Comparison of ENCODE assay signal across 20 cellular contexts in the genomic region with DNA sequence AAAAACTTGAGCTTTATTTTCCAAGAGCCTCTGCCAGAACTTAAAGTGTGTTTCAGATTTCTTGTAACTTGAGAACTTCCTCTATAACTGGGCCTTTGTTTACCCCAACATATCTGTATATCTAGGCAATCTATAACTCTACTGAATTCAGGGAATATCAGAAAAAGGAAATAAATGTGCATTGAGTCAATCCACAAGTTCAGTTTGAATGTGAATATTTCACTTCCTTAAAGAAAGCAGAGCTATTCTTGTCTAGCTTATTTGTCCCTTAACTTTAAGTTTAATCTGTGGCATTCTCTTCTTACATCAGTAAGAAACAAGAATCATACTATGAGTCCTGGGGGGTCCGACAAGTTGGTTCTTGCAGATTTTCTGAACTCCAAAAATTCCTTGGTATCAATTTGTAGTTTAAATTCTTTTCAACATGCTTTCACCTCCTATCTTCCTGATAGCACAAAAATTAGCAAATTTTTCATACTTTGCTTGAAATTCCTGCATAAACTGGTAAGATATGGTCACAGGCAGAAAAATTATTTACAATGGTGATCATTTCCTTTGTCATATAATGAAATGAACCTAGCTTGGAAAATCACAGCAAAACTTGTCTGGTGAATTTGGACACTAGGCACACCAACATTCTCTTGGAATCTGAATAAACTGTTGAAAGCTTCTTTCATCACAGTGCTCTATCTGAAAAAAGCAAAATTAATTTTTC. TPM values are rescaled to one million over a fixed set of nuclear protein-coding genes. Genes with fewer than 3 reads are reported as not detected.
DNase-seq lines count a peak whose midpoint lies in the region; ATAC-seq, FAIRE-seq and TF ChIP-seq lines count a peak whose summit lies in the region.
"Had no signal": no experiment of that assay in that cellular context is flagged by ENCODE, and none has a peak within 500 bp of the region (broad histone marks: within the 10 kb centered on the region; RNA-seq: fewer than 3 reads in every experiment).

No MANE protein-coding gene starts in this region.

- H3K36me3 Mint-ChIP-seq in activated B cell treated with CpG ODN at 0.5 μM for 24 hours (ENCODE audit: low read depth) = no peaks in the 10 kb centered on the region
- H3K36me3 Mint-ChIP-seq in CD8-positive, alpha-beta T cell = no peaks in the 10 kb centered on the region
- H3K36me3 Mint-ChIP-seq: brain; stimulated activated effector memory CD8-positive, alpha-beta T cell treated with anti-CD3 and anti-CD28 coated beads, Interleukin-12 subunit alpha, Interleukin-12 subunit beta, amount 100 ng/mL, for 72 hours had no signal

- peak; percentile 39 for ATAC-seq in GM18517 (IDR thresholded peaks at IDR 0.05; ENCODE audit: unreplicated experiment)
- ATAC-seq in GM21529 (IDR thresholded peaks at IDR 0.05; ENCODE audit: unreplicated experiment) = peak; percentile 48
- ATAC-seq in HG02981 (IDR thresholded peaks at IDR 0.05; ENCODE audit: unreplicated experiment) = peak; percentile 22
- ATAC-seq in activated B cell treated with CpG ODN at 0.5 μM for 24 hours (ENCODE audit: low read depth) = peak; percentile 57
- ATAC-seq in CD8-positive, alpha-beta T cell = no peak
- ATAC-seq: HepG2, left colon, pancreas had no signal

- no peak overlapping the region for H3K4me3 ChIP-seq in small intestine (ENCODE audit: low read depth in 1 of 2, low read length in 2 of 2)
- no peak overlapping the region for H3K4me3 ChIP-seq in CD8-positive, alpha-beta T cell (ENCODE audit: low read depth, low read length)
- H3K4me3 ChIP-seq: pancreas, upper lobe of left lung had no signal

- peak overlapping the region; percentile 6 for H3K27ac Mint-ChIP-seq in activated B cell treated with CpG ODN at 0.5 μM for 24 hours
- no peak overlapping the region for H3K27ac Mint-ChIP-seq in CD8-positive, alpha-beta T cell
- H3K27ac Mint-ChIP-seq: activated naive CD4-positive, alpha-beta T cell treated with anti-CD3 and anti-CD28 coated beads for 36 hours; brain; stimulated activated effector memory CD8-positive, alpha-beta T cell treated with anti-CD3 and anti-CD28 coated beads, Interleukin-12 subunit alpha, Interleukin-12 subunit beta, amount 100 ng/mL, for 72 hours had no signal

- TF ChIP-seq CTCF in activated B cell treated with CpG ODN at 0.5 μM for 24 hours (IDR thresholded peaks at IDR 0.05) = no peak
- no peak for TF ChIP-seq CTCF in CD8-positive, alpha-beta T cell (IDR thresholded peaks at IDR 0.05)

- peaks cover 3% of the 10 kb centered on the region for H3K27me3 Mint-ChIP-seq in activated B cell treated with CpG ODN at 0.5 μM for 24 hours
- no peaks in the 10 kb centered on the region for H3K27me3 Mint-ChIP-seq in CD8-positive, alpha-beta T cell (ENCODE audit: low read depth)
- H3K27me3 Mint-ChIP-seq: brain had no signal

- no peaks in the 10 kb centered on the region for H3K36me3 ChIP-seq in small intestine (ENCODE audit: control insufficient read depth in 2 of 2, insufficient read depth in 2 of 2, low read length in 2 of 2)
- no peaks in the 10 kb centered on the region for H3K36me3 ChIP-seq in CD8-positive, alpha-beta T cell (ENCODE audit: insufficient read depth, low read length)
- H3K36me3 ChIP-seq: pancreas, upper lobe of left lung had no signal

- H3K9me3 ChIP-seq in small intestine (ENCODE audit: control insufficient read depth, low read depth) = no peaks in the 10 kb centered on the region
- H3K9me3 ChIP-seq in CD8-positive, alpha-beta T cell (ENCODE audit: low read length) = no peaks in the 10 kb centered on the region
- H3K9me3 ChIP-seq: pancreas, upper lobe of left lung had no signal

- H3K4me1 Mint-ChIP-seq in activated B cell treated with CpG ODN at 0.5 μM for 24 hours = peaks cover 21% of the 10 kb centered on the region
- peaks cover 32% of the 10 kb centered on the region for H3K4me1 Mint-ChIP-seq in CD8-positive, alpha-beta T cell (ENCODE audit: low read depth)
- H3K4me1 Mint-ChIP-seq: brain had no signal

- CTCF ChIA-PET in activated B cell treated with CpG ODN at 0.5 μM for 24 hours (lab: Charles Lee) = no interaction called here
- CTCF ChIA-PET in CD8-positive, alpha-beta T cell (lab: Charles Lee) = interaction anchor here (1.0 to 2.6 kb wide), 3 partner anchors 14 to 74 kb away, joined by 3 to 7 read pairs (median 3); a partner anchor contains a TSS

- POLR2A ChIA-PET in activated B cell treated with CpG ODN at 0.5 μM for 24 hours (lab: Charles Lee) = interaction anchor here (0.6 to 1.2 kb wide), 4 partner anchors 20 to 34 kb away, joined by 3 to 5 read pairs (median 4); a partner anchor contains a TSS
- POLR2A ChIA-PET in CD8-positive, alpha-beta T cell (lab: Charles Lee) = interaction anchor here (1.0 to 1.5 kb wide), 2 partner anchors 32 to 42 kb away, joined by 3 to 4 read pairs; no protein-coding TSS in a partner anchor

- DNase-seq in activated B cell treated with CpG ODN at 0.5 μM for 24 hours (no peak), small intestine (no peak), urothelium cell line (ENCODE audit: low spot score) (no peak)
- DNase-seq in stimulated activated CD4-positive, alpha-beta T cell treated with anti-CD3 and anti-CD28 coated beads, Interleukin-12 subunit alpha, Interleukin-12 subunit beta, amount 100 ng/mL, for 4 hours = no peak
- no peak for DNase-seq in CD8-positive, alpha-beta T cell
- DNase-seq: activated naive CD4-positive, alpha-beta T cell treated with anti-CD3 and anti-CD28 coated beads for 36 hours; GF-D8; left colon; NCI-H2107; pancreas; upper lobe of left lung had no signal

- H3K4me3 Mint-ChIP-seq in activated B cell treated with CpG ODN at 0.5 μM for 24 hours = no peak overlapping the region
- no peak overlapping the region for H3K4me3 Mint-ChIP-seq in CD8-positive, alpha-beta T cell
- H3K4me3 Mint-ChIP-seq: activated naive CD4-positive, alpha-beta T cell treated with anti-CD3 and anti-CD28 coated beads for 36 hours; brain; stimulated activated effector memory CD8-positive, alpha-beta T cell treated with anti-CD3 and anti-CD28 coated beads, Interleukin-12 subunit alpha, Interleukin-12 subunit beta, amount 100 ng/mL, for 72 hours had no signal

- WGBS in small intestine, 3 donors = 78 to 89% (median 79%) methylated on average over 1 of the region's 1 CpG

- no peaks in the 10 kb centered on the region for H3K27me3 ChIP-seq in small intestine (ENCODE audit: control insufficient read depth in 2 of 2, insufficient read depth in 2 of 2, low read length in 2 of 2)
- no peaks in the 10 kb centered on the region for H3K27me3 ChIP-seq in CD8-positive, alpha-beta T cell (ENCODE audit: insufficient read depth, low read length)
- H3K27me3 ChIP-seq: pancreas, upper lobe of left lung had no signal

- FAIRE-seq in small intestine (lab: Jason Lieb, UNC) (no peak), urothelium cell line (lab: Jason Lieb, UNC) (no peak)
- FAIRE-seq: H1, HepG2, pancreas had no signal

- no peaks in the 10 kb centered on the region for H3K4me1 ChIP-seq in small intestine (ENCODE audit: control insufficient read depth in 2 of 2, insufficient read depth in 1 of 2, low read depth in 1 of 2, low read length in 1 of 2)
- H3K4me1 ChIP-seq in CD8-positive, alpha-beta T cell (ENCODE audit: insufficient read depth, low read length) = peaks cover 6% of the 10 kb centered on the region

- intact Hi-C loops in activated B cell treated with CpG ODN at 0.5 μM for 24 hours (cut with micrococcal nuclease) = no loop called here
- intact Hi-C loops in CD8-positive, alpha-beta T cell (cut with DNase I, micrococcal nuclease) = no loop called here

- H3K27ac ChIP-seq in small intestine (ENCODE audit: low read depth in 1 of 2, low read length in 1 of 2) = no peak overlapping the region
- H3K27ac ChIP-seq in CD8-positive, alpha-beta T cell (ENCODE audit: low read depth, low read length) = no peak overlapping the region
- H3K27ac ChIP-seq: pancreas, RWPE1, VCaP had no signal

- no peaks in the 10 kb centered on the region for H3K9me3 Mint-ChIP-seq in activated B cell treated with CpG ODN at 0.5 μM for 24 hours
- H3K9me3 Mint-ChIP-seq in CD8-positive, alpha-beta T cell = peaks cover 2% of the 10 kb centered on the region
- H3K9me3 Mint-ChIP-seq: brain; stimulated activated effector memory CD8-positive, alpha-beta T cell treated with anti-CD3 and anti-CD28 coated beads, Interleukin-12 subunit alpha, Interleukin-12 subunit beta, amount 100 ng/mL, for 72 hours had no signal

RNA-seq across cellular contexts. Expression of a gene that starts 19.8 kb away (rescaled TPM):
- total RNA-seq in activated B cell treated with CpG ODN at 0.5 μM for 24 hours = 28.4 and 34.0 TPM in 2 replicates
- 1 to 10 TPM; 1.6 to 7.5 (median 2.4) TPM for polyA plus RNA-seq in small intestine
- 1 to 10 TPM; 4.6 to 7.3 TPM for total RNA-seq in CD8-positive, alpha-beta T cell

RNA-seq across cellular contexts. Expression of a gene that starts 19.8 kb away (rescaled TPM):
- 20.0 and 23.0 TPM in 2 replicates for total RNA-seq in activated B cell treated with CpG ODN at 0.5 μM for 24 hours
- 1 to 10 TPM; 4.0 to 9.7 (median 9.0) TPM for polyA plus RNA-seq in small intestine
- total RNA-seq in CD8-positive, alpha-beta T cell = 10 to 100 TPM; 13.4 to 13.7 TPM
